35 cellular contexts compared by ENCODE assay signal in genomic region chr4:34721835-34722234, GRCh38.
"Had no signal": no experiment of that assay in that cellular context is flagged by ENCODE, and none has a peak within 500 bp of the region (broad histone marks: within the 10 kb centered on the region; RNA-seq: fewer than 3 reads in every experiment).

No MANE protein-coding gene starts in this region.

- H3K4me1 Mint-ChIP-seq: activated B cell treated with CpG ODN at 0.5 μM for 24 hours; activated CD4-positive, alpha-beta memory T cell treated with anti-CD3 and anti-CD28 coated beads, Interleukin-2, amount 10 ng/mL, durations not matched to agents 7 days and 5 days; activated CD4-positive, alpha-beta T cell treated with anti-CD3 and anti-CD28 coated beads for 36 hours; activated CD4-positive, alpha-beta T cell treated with anti-CD3 and anti-CD28 coated beads, Interleukin-2, amount 10 ng/mL, durations not matched to agents 7 days and 5 days; activated CD8-positive, alpha-beta memory T cell treated with anti-CD3 and anti-CD28 coated beads, Interleukin-2, amount 10 ng/mL, durations not matched to agents 7 days and 5 days; activated naive CD8-positive, alpha-beta T cell treated with anti-CD3 and anti-CD28 coated beads for 36 hours; central memory CD8-positive, alpha-beta T cell had no signal

- H3K27me3 Mint-ChIP-seq: activated B cell treated with CpG ODN at 0.5 μM for 24 hours; activated CD4-positive, alpha-beta memory T cell treated with anti-CD3 and anti-CD28 coated beads, Interleukin-2, amount 10 ng/mL, durations not matched to agents 7 days and 5 days; activated CD4-positive, alpha-beta T cell treated with anti-CD3 and anti-CD28 coated beads for 36 hours; activated CD4-positive, alpha-beta T cell treated with anti-CD3 and anti-CD28 coated beads, Interleukin-2, amount 10 ng/mL, durations not matched to agents 7 days and 5 days; activated CD8-positive, alpha-beta memory T cell treated with anti-CD3 and anti-CD28 coated beads, Interleukin-2, amount 10 ng/mL, durations not matched to agents 7 days and 5 days; activated naive CD8-positive, alpha-beta T cell treated with anti-CD3 and anti-CD28 coated beads for 36 hours; activated T-cell treated with anti-CD3 and anti-CD28 coated beads, Interleukin-2, amount 50 U/mL, for 24 hours; central memory CD8-positive, alpha-beta T cell had no signal

- H3K9me3 Mint-ChIP-seq: activated B cell treated with CpG ODN at 0.5 μM for 24 hours; activated CD4-positive, alpha-beta memory T cell treated with anti-CD3 and anti-CD28 coated beads, Interleukin-2, amount 10 ng/mL, durations not matched to agents 7 days and 5 days; activated CD4-positive, alpha-beta T cell treated with anti-CD3 and anti-CD28 coated beads, Interleukin-2, amount 10 ng/mL, durations not matched to agents 7 days and 5 days; activated naive CD4-positive, alpha-beta T cell treated with anti-CD3 and anti-CD28 coated beads for 36 hours; activated naive CD4-positive, alpha-beta T cell treated with anti-CD3 and anti-CD28 coated beads, Interleukin-2, amount 50 U/mL, for 72 hours; activated T-cell treated with anti-CD3 and anti-CD28 coated beads, Interleukin-2, amount 50 U/mL, for 24 hours; activated T-helper 2 cell treated with anti-CD3 and anti-CD28 coated beads, Interferon-gamma antibody, Interleukin-2, Interleukin-4, amounts not matched to agents 10 μg/mL and 5 μg/mL and 100 μg/mL, durations not matched to agents 14 hours and 24 hours and 36 hours; T-helper 1 cell treated with Interleukin-12 subunit alpha and Interleukin-12 subunit beta and Interleukin-4 antibody, amounts not matched to agents 30 μg/mL and 1 μg/mL, for 36 hours; T-helper 2 cell treated with Interferon-gamma antibody and Interleukin-4, amounts not matched to agents 5 μg/mL and 100 μg/mL, for 36 hours had no signal

- H3K4me3 Mint-ChIP-seq: activated B cell treated with CpG ODN at 0.5 μM for 24 hours; activated CD4-positive, alpha-beta memory T cell treated with anti-CD3 and anti-CD28 coated beads, Interleukin-2, amount 10 ng/mL, durations not matched to agents 7 days and 5 days; activated CD4-positive, alpha-beta T cell treated with anti-CD3 and anti-CD28 coated beads for 36 hours; activated CD4-positive, alpha-beta T cell treated with anti-CD3 and anti-CD28 coated beads, Interleukin-2, amount 10 ng/mL, durations not matched to agents 7 days and 5 days; activated CD8-positive, alpha-beta memory T cell treated with anti-CD3 and anti-CD28 coated beads, Interleukin-2, amount 10 ng/mL, durations not matched to agents 7 days and 5 days; activated CD8-positive, alpha-beta T cell treated with anti-CD3 and anti-CD28 coated beads, Interleukin-2, amount 10 ng/mL, durations not matched to agents 7 days and 5 days; activated naive CD4-positive, alpha-beta T cell treated with anti-CD3 and anti-CD28 coated beads for 36 hours; activated naive CD8-positive, alpha-beta T cell treated with anti-CD3 and anti-CD28 coated beads for 36 hours; activated T-cell treated with anti-CD3 and anti-CD28 coated beads, Interleukin-2, amount 50 U/mL, for 24 hours; brain; central memory CD8-positive, alpha-beta T cell; T-helper 1 cell treated with Interleukin-12 subunit alpha and Interleukin-12 subunit beta and Interleukin-4 antibody, amounts not matched to agents 30 μg/mL and 1 μg/mL, for 36 hours; T-helper 2 cell treated with Interferon-gamma antibody and Interleukin-4, amounts not matched to agents 5 μg/mL and 100 μg/mL, for 36 hours had no signal

- H3K27ac Mint-ChIP-seq: activated B cell treated with CpG ODN at 0.5 μM for 24 hours; activated CD4-positive, alpha-beta memory T cell treated with anti-CD3 and anti-CD28 coated beads, Interleukin-2, amount 10 ng/mL, durations not matched to agents 7 days and 5 days; activated CD4-positive, alpha-beta T cell treated with anti-CD3 and anti-CD28 coated beads for 36 hours; activated CD4-positive, alpha-beta T cell treated with anti-CD3 and anti-CD28 coated beads, Interleukin-2, amount 10 ng/mL, durations not matched to agents 7 days and 5 days; activated CD8-positive, alpha-beta memory T cell treated with anti-CD3 and anti-CD28 coated beads, Interleukin-2, amount 10 ng/mL, durations not matched to agents 7 days and 5 days; activated CD8-positive, alpha-beta T cell treated with anti-CD3 and anti-CD28 coated beads, Interleukin-2, amount 10 ng/mL, durations not matched to agents 7 days and 5 days; activated naive CD4-positive, alpha-beta T cell treated with anti-CD3 and anti-CD28 coated beads for 36 hours; activated naive CD4-positive, alpha-beta T cell treated with anti-CD3 and anti-CD28 coated beads, Interleukin-2, amount 50 U/mL, for 72 hours; activated naive CD8-positive, alpha-beta T cell treated with anti-CD3 and anti-CD28 coated beads for 36 hours; activated T-cell treated with anti-CD3 and anti-CD28 coated beads, Interleukin-2, amount 50 U/mL, for 24 hours; activated T-helper 2 cell treated with anti-CD3 and anti-CD28 coated beads, Interferon-gamma antibody, Interleukin-2, Interleukin-4, amounts not matched to agents 10 μg/mL and 5 μg/mL and 100 μg/mL, durations not matched to agents 14 hours and 24 hours and 36 hours; brain; T-helper 1 cell treated with Interleukin-12 subunit alpha and Interleukin-12 subunit beta and Interleukin-4 antibody, amounts not matched to agents 30 μg/mL and 1 μg/mL, for 36 hours; T-helper 2 cell treated with Interferon-gamma antibody and Interleukin-4, amounts not matched to agents 5 μg/mL and 100 μg/mL, for 36 hours had no signal

- H3K36me3 Mint-ChIP-seq: activated CD8-positive, alpha-beta memory T cell treated with anti-CD3 and anti-CD28 coated beads, Interleukin-2, amount 10 ng/mL, durations not matched to agents 7 days and 5 days; activated naive CD4-positive, alpha-beta T cell treated with anti-CD3 and anti-CD28 coated beads, Interleukin-2, amount 50 U/mL, for 72 hours; activated naive CD8-positive, alpha-beta T cell treated with anti-CD3 and anti-CD28 coated beads for 36 hours; brain had no signal

- H3K4me3 ChIP-seq: adrenal gland, ascending aorta, cardiac muscle cell had no signal

- DNase-seq: activated B cell treated with CpG ODN at 0.5 μM for 24 hours; activated CD4-positive, alpha-beta memory T cell treated with anti-CD3 and anti-CD28 coated beads, Interleukin-2, amount 10 ng/mL, durations not matched to agents 7 days and 5 days; activated CD4-positive, alpha-beta T cell treated with anti-CD3 and anti-CD28 coated beads for 1 hour; activated CD4-positive, alpha-beta T cell treated with anti-CD3 and anti-CD28 coated beads for 36 hours; activated CD4-positive, alpha-beta T cell treated with anti-CD3 and anti-CD28 coated beads for 48 hours; activated CD4-positive, alpha-beta T cell treated with anti-CD3 and anti-CD28 coated beads, Interleukin-2, amount 10 ng/mL, durations not matched to agents 7 days and 5 days; activated CD4-positive, alpha-beta T cell treated with anti-CD3 and anti-CD28 coated beads, Interleukin-2, amount 50 U/mL, for 48 hours; activated CD8-positive, alpha-beta memory T cell treated with anti-CD3 and anti-CD28 coated beads for 24 hours; activated CD8-positive, alpha-beta memory T cell treated with anti-CD3 and anti-CD28 coated beads, Interleukin-2, amount 10 ng/mL, durations not matched to agents 7 days and 5 days; activated CD8-positive, alpha-beta memory T cell treated with anti-CD3 and anti-CD28 coated beads, Interleukin-2, amount 50 U/mL, for 48 hours; activated CD8-positive, alpha-beta T cell treated with anti-CD3 and anti-CD28 coated beads, Interleukin-2, amount 10 ng/mL, durations not matched to agents 7 days and 5 days; activated effector memory CD4-positive, alpha-beta T cell treated with Interleukin-2 at 50 U/mL for 16 hours; activated gamma-delta T cell treated with Interleukin-2 at 50 U/mL for 16 hours; activated naive CD4-positive, alpha-beta T cell; activated naive CD4-positive, alpha-beta T cell treated with anti-CD3 and anti-CD28 coated beads for 36 hours; activated naive CD4-positive, alpha-beta T cell treated with anti-CD3 and anti-CD28 coated beads, Interleukin-2, amount 50 U/mL, for 16 hours; activated naive CD8-positive, alpha-beta T cell treated with anti-CD3 and anti-CD28 coated beads for 36 hours; activated T-cell treated with anti-CD3 and anti-CD28 coated beads, Interleukin-2, amount 50 U/mL, for 24 hours; activated T-cell treated with anti-CD3 and anti-CD28 coated beads, Interleukin-2, amount 50 U/mL, for 48 hours; adrenal gland; amygdala; anterior cingulate cortex; caudate nucleus; cerebellar nuclear complex; T-helper 1 cell; T-helper 2 cell; T-helper 9 cell had no signal

- ATAC-seq: activated CD4-positive, alpha-beta T cell treated with anti-CD3 and anti-CD28 coated beads for 36 hours; activated CD8-positive, alpha-beta memory T cell treated with anti-CD3 and anti-CD28 coated beads, Interleukin-2, amount 10 ng/mL, durations not matched to agents 7 days and 5 days; activated CD8-positive, alpha-beta T cell treated with anti-CD3 and anti-CD28 coated beads, Interleukin-2, amount 10 ng/mL, durations not matched to agents 7 days and 5 days; activated naive CD4-positive, alpha-beta T cell treated with anti-CD3 and anti-CD28 coated beads, Interleukin-2, amount 50 U/mL, for 72 hours had no signal
